In genomic region chr12:130877333-130877732, GRCh38 we compare ENCODE assay signal across 26 cellular contexts. TPM values are rescaled to one million over a fixed set of nuclear protein-coding genes. Genes with fewer than 3 reads are reported as not detected.
DNase-seq lines count a peak whose midpoint lies in the region; ATAC-seq, FAIRE-seq and TF ChIP-seq lines count a peak whose summit lies in the region.
"Had no signal": no experiment of that assay in that cellular context is flagged by ENCODE, and none has a peak within 500 bp of the region (broad histone marks: within the 10 kb centered on the region; RNA-seq: fewer than 3 reads in every experiment).

No MANE protein-coding gene starts in this region.

- peaks cover 53% of the 10 kb centered on the region for H4K20me1 ChIP-seq in OCI-LY3 (ENCODE audit: insufficient read depth, low read length)

- H3K4me1 ChIP-seq in A549 (peaks cover 21% of the 10 kb centered on the region), OCI-LY3 (ENCODE audit: low read length) (peaks cover 78% of the 10 kb centered on the region), adrenal gland (replicated peaks in 1 of 2) (peaks cover 8 to 19% of the 10 kb centered on the region in 2 donors)
- H3K4me1 ChIP-seq: prostate gland had no signal

- no peak for TF ChIP-seq EP300 in A549 (IDR thresholded peaks at IDR 0.05)

- H3K27ac Mint-ChIP-seq in activated naive CD8-positive, alpha-beta T cell treated with anti-CD3 and anti-CD28 coated beads, Interleukin-2, amount 50 U/mL, for 24 hours = no peak overlapping the region
- H3K27ac Mint-ChIP-seq: activated CD4-positive, alpha-beta T cell treated with anti-CD3 and anti-CD28 coated beads for 36 hours had no signal

- no peak overlapping the region for H2AFZ ChIP-seq in OCI-LY3 (ENCODE audit: low read depth, low read length)

- FAIRE-seq in A549 (lab: Jason Lieb, UNC) (no peak), G401.6 (lab: Jason Lieb, UNC) (peak; percentile 19)

- H3K9me3 ChIP-seq in A549 (no peaks in the 10 kb centered on the region), OCI-LY3 (ENCODE audit: insufficient read depth, low read length) (no peaks in the 10 kb centered on the region), adrenal gland (replicated peaks in 1 of 3) (no peaks in the 10 kb centered on the region)
- H3K9me3 ChIP-seq: gastroesophageal sphincter, neutrophil, prostate gland, testis, uterus had no signal

- POLR2A ChIA-PET in A549 (lab: Yijun Ruan, JAX) = interaction anchor here (0.7 kb wide), 1 partner anchor 924 kb away, joined by 5 read pairs; no protein-coding TSS in a partner anchor

- peaks cover 60% of the 10 kb centered on the region for H3K36me3 Mint-ChIP-seq in activated naive CD8-positive, alpha-beta T cell treated with anti-CD3 and anti-CD28 coated beads, Interleukin-2, amount 50 U/mL, for 24 hours (ENCODE audit: low read depth)

- intact Hi-C loops in adrenal gland (cut with DNase I) = no loop called here

- H3K4me2 ChIP-seq in A549 = no peak overlapping the region
- peak overlapping the region; percentile 61 for H3K4me2 ChIP-seq in OCI-LY3 (ENCODE audit: low read length)

- ATAC-seq in A549 = no peak
- no peak for ATAC-seq in activated naive CD8-positive, alpha-beta T cell treated with anti-CD3 and anti-CD28 coated beads, Interleukin-2, amount 50 U/mL, for 24 hours
- no peak for ATAC-seq in HG03571 (IDR thresholded peaks at IDR 0.05; ENCODE audit: unreplicated experiment)
- ATAC-seq in GM19351 (IDR thresholded peaks at IDR 0.05; ENCODE audit: unreplicated experiment) = no peak
- ATAC-seq in HG03196 (IDR thresholded peaks at IDR 0.05; ENCODE audit: unreplicated experiment) = no peak
- ATAC-seq: activated CD4-positive, alpha-beta T cell treated with anti-CD3 and anti-CD28 coated beads for 36 hours; gastroesophageal sphincter; left ventricle myocardium superior had no signal

- H3K36me3 ChIP-seq in OCI-LY3 (replicated peaks; ENCODE audit: low read depth, low read length) (peaks cover 41% of the 10 kb centered on the region), adrenal gland (replicated peaks in 1 of 2) (peaks cover 0 to 42% of the 10 kb centered on the region in 2 donors)
- H3K36me3 ChIP-seq: uterus had no signal

- TF ChIP-seq POLR2A in A549 (IDR thresholded peaks at IDR 0.05; ENCODE audit: low read length) (no peak), adrenal gland (IDR thresholded peaks at IDR 0.05) (no peak)

- TF ChIP-seq RAD21 in A549 (conservative IDR thresholded peaks at IDR 0.05 in 1 of 2, IDR thresholded peaks at IDR 0.05 in 1 of 2) = no peak

- WGBS in A549 (ENCODE audit: missing lambda C conversion rate) = 85% methylated on average over 3 of the region's 3 CpGs
- 88 to 94% (median 92%) methylated on average over 3 of the region's 3 CpGs for WGBS in adrenal gland, 4 donors

- H3K27ac ChIP-seq in A549 = no peak overlapping the region
- H3K27ac ChIP-seq in OCI-LY3 (ENCODE audit: low read length) = peak overlapping the region; percentile 65
- H3K27ac ChIP-seq in adrenal gland = no peak overlapping the region
- H3K27ac ChIP-seq: C4-2B, gastroesophageal sphincter, neutrophil, prostate gland, testis, uterus had no signal

- no peak overlapping the region for H3K4me3 ChIP-seq in A549
- no peak overlapping the region for H3K4me3 ChIP-seq in OCI-LY3 (ENCODE audit: low read length)
- no peak overlapping the region for H3K4me3 ChIP-seq in adrenal gland
- H3K4me3 ChIP-seq: cardiac muscle cell, gastroesophageal sphincter, prostate gland, testis, uterus had no signal

- no peaks in the 10 kb centered on the region for H3K9me3 Mint-ChIP-seq in activated naive CD8-positive, alpha-beta T cell treated with anti-CD3 and anti-CD28 coated beads, Interleukin-2, amount 50 U/mL, for 24 hours
- H3K9me3 Mint-ChIP-seq: endodermal cell, IgD-negative memory B cell had no signal

- H3K9ac ChIP-seq in OCI-LY3 (ENCODE audit: low read length) = no peak overlapping the region

- H3K4me3 Mint-ChIP-seq in activated naive CD8-positive, alpha-beta T cell treated with anti-CD3 and anti-CD28 coated beads, Interleukin-2, amount 50 U/mL, for 24 hours = peak overlapping the region; percentile 2
- H3K4me3 Mint-ChIP-seq: activated CD4-positive, alpha-beta T cell treated with anti-CD3 and anti-CD28 coated beads for 36 hours; endodermal cell had no signal

- peaks cover 81% of the 10 kb centered on the region for H3K4me1 Mint-ChIP-seq in activated naive CD8-positive, alpha-beta T cell treated with anti-CD3 and anti-CD28 coated beads, Interleukin-2, amount 50 U/mL, for 24 hours

- no peak for DNase-seq in A549 (ENCODE audit: low read depth in 1 of 2, low spot score in 1 of 2)
- no peak for DNase-seq in activated naive CD8-positive, alpha-beta T cell treated with anti-CD3 and anti-CD28 coated beads, Interleukin-2, amount 50 U/mL, for 24 hours
- DNase-seq in adrenal gland = no peak
- DNase-seq: activated CD4-positive, alpha-beta T cell treated with anti-CD3 and anti-CD28 coated beads for 36 hours; activated gamma-delta T cell; cortex of kidney; GF-D8; hypothalamus; left ventricle myocardium superior; NCI-H146; NCI-H526 treated with DMSO at 0.1 percent for 48 hours; stimulated activated CD4-positive, alpha-beta T cell treated with anti-CD3 and anti-CD28 coated beads, Interleukin-1b, Interleukin-23, amount 100 ng/mL, for 48 hours; testis; uterus had no signal

- H3K79me2 ChIP-seq in OCI-LY3 (ENCODE audit: low read length) = peaks cover 43% of the 10 kb centered on the region

- TF ChIP-seq CTCF in A549 (IDR thresholded peaks at IDR 0.05) (no peak), OCI-LY3 (IDR thresholded peaks at IDR 0.05; ENCODE audit: low read depth, low read length) (no peak), adrenal gland (IDR thresholded peaks at IDR 0.05) (no peak)

- H3K27me3 ChIP-seq in OCI-LY3 (ENCODE audit: low read depth, low read length) (no peaks in the 10 kb centered on the region), adrenal gland (no peaks in the 10 kb centered on the region)
- H3K27me3 ChIP-seq: cardiac muscle cell, gastroesophageal sphincter, testis, uterus had no signal

- CTCF ChIA-PET in A549 (lab: Yijun Ruan, JAX) = no interaction called here

- no peaks in the 10 kb centered on the region for H3K27me3 Mint-ChIP-seq in activated naive CD8-positive, alpha-beta T cell treated with anti-CD3 and anti-CD28 coated beads, Interleukin-2, amount 50 U/mL, for 24 hours
- H3K27me3 Mint-ChIP-seq: activated CD4-positive, alpha-beta T cell treated with anti-CD3 and anti-CD28 coated beads for 36 hours had no signal

TF ChIP-seq in A549, 52 proteins besides CTCF, POLR2A, EP300 and RAD21 (continues in another document):
- TF ChIP-seq MAZ (IDR thresholded peaks at IDR 0.05; ENCODE audit: borderline replicate concordance, low read depth, low read length) (no peak), TFCP2L1 (CRISPR knock-in tag; IDR thresholded peaks at IDR 0.05) (0 out of 2 replicates have a peak, but pooled peaks have one; percentile 52), ZC3H11A (IDR thresholded peaks at IDR 0.05) (no peak), HMGXB4 (CRISPR knock-in tag; IDR thresholded peaks at IDR 0.05; ENCODE audit: borderline replicate concordance) (peak; percentile 60; the same call in 1 of the 2 replicates), HOXA7 (CRISPR knock-in tag; IDR thresholded peaks at IDR 0.05) (peak; percentile 36; the same call in 1 of the 2 replicates), FOSB (CRISPR knock-in tag; IDR thresholded peaks at IDR 0.05) (no peak; the same call in 1 of the 2 replicates), CBX8 (IDR thresholded peaks at IDR 0.05) (no peak)
- TF ChIP-seq, protein P1, sequence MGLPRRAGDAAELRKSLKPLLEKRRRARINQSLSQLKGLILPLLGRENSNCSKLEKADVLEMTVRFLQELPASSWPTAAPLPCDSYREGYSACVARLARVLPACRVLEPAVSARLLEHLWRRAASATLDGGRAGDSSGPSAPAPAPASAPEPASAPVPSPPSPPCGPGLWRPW (IDR thresholded peaks at IDR 0.05) = no peak
- TF ChIP-seq, protein P2, sequence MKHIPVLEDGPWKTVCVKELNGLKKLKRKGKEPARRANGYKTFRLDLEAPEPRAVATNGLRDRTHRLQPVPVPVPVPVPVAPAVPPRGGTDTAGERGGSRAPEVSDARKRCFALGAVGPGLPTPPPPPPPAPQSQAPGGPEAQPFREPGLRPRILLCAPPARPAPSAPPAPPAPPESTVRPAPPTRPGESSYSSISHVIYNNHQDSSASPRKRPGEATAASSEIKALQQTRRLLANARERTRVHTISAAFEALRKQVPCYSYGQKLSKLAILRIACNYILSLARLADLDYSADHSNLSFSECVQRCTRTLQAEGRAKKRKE (CRISPR knock-in tag; IDR thresholded peaks at IDR 0.05; ENCODE audit: low read depth) = no peak

RNA-seq across cellular contexts. Expression of gene RAN, which starts 5.5 kb away (rescaled TPM):
- polyA plus RNA-seq in A549 (2011; rRNA removed) (2,967 and 3,303 TPM in 2 replicates), A549 (2017; fragmentation: RNase III; extraction: RNeasy Plus Mini Kit Qiagen cat#74134 plus additional on column Dnase treatment) (1,859 to 1,987 TPM (median 1,941 TPM) in 3 replicates), adrenal gland (1,000 to 10,000 TPM in 1 of 3 donors, 100 to 1,000 TPM in 2; 105 to 1,192 (median 145) TPM)
- polyA plus RNA-seq in A549 (2012; cell fraction: cytosol; rRNA removed) = 1,939 and 2,223 TPM in 2 replicates
- polyA plus RNA-seq in A549 (2012; cell fraction: nucleus; rRNA removed) = 601 and 850 TPM in 2 replicates
- polyA minus RNA-seq in A549 (2011; rRNA and poly(A)+ RNA removed) = 1,030 and 1,279 TPM in 2 replicates
- total RNA-seq in adrenal gland = 100 to 1,000 TPM in 7 of 8 donors, 10 to 100 TPM in 1; 82.4 to 897 (median 260) TPM

RNA-seq across cellular contexts. Expression of gene STX2, which starts 38.3 kb away (rescaled TPM):
- 39.4 and 51.3 TPM in 2 replicates for polyA plus RNA-seq in A549 (2011; rRNA removed)
- 20.2 and 20.4 TPM in 2 replicates for polyA plus RNA-seq in A549 (2012; cell fraction: cytosol; rRNA removed)
- polyA plus RNA-seq in A549 (2012; cell fraction: nucleus; rRNA removed) = 21.3 and 45.4 TPM in 2 replicates
- polyA plus RNA-seq in A549 (2017; fragmentation: RNase III; extraction: RNeasy Plus Mini Kit Qiagen cat#74134 plus additional on column Dnase treatment) = 25.6 to 26.9 TPM (median 26.8 TPM) in 3 replicates
- polyA minus RNA-seq in A549 (2011; rRNA and poly(A)+ RNA removed) = 13.9 and 14.8 TPM in 2 replicates
- 10 to 100 TPM in 7 of 8 donors, 1 to 10 TPM in 1; 8.3 to 23.8 (median 12.5) TPM for total RNA-seq in adrenal gland
- polyA plus RNA-seq in adrenal gland = 10 to 100 TPM; 11.7 to 20.5 (median 19.6) TPM
